In genomic region chr19:653425-653824, GRCh38 we compare ENCODE assay signal across 41 cellular contexts. TPM values are rescaled to one million over a fixed set of nuclear protein-coding genes. Genes with fewer than 3 reads are reported as not detected.
"Had no signal": no experiment of that assay in that cellular context is flagged by ENCODE, and none has a peak within 500 bp of the region (broad histone marks: within the 10 kb centered on the region; RNA-seq: fewer than 3 reads in every experiment).

No MANE protein-coding gene starts in this region.

- H3K27me3 ChIP-seq: adrenal gland, ascending aorta, cardiac muscle cell, dorsolateral prefrontal cortex, right lobe of liver, testis, transverse colon had no signal

- H3K4me1 Mint-ChIP-seq: neural crest cell had no signal

- H3K27ac ChIP-seq: adrenal gland, ascending aorta, cardiac muscle cell, coronary artery, right lobe of liver, testis, transverse colon, WERI-Rb-1 had no signal

- DNase-seq: activated CD4-positive, alpha-beta memory T cell treated with anti-CD3 and anti-CD28 coated beads for 36 hours; activated CD4-positive, alpha-beta T cell treated with anti-CD3 and anti-CD28 coated beads for 48 hours; activated CD8-positive, alpha-beta memory T cell treated with anti-CD3 and anti-CD28 coated beads, Interleukin-2, amount 50 U/mL, for 4 hours; activated effector memory CD4-positive, alpha-beta T cell treated with anti-CD3 and anti-CD28 coated beads, Interleukin-2, amount 50 U/mL, for 16 hours; activated naive CD4-positive, alpha-beta T cell treated with anti-CD3 and anti-CD28 coated beads for 36 hours; activated naive CD8-positive, alpha-beta T cell treated with anti-CD3 and anti-CD28 coated beads for 36 hours; activated T-cell treated with anti-CD3 and anti-CD28 coated beads, Interleukin-2, amount 50 U/mL, for 1 hour; adrenal gland; dorsolateral prefrontal cortex; effector memory CD4-positive, alpha-beta T cell; foreskin melanocyte; left ventricle myocardium superior; mucosa of descending colon; naive B cell; stimulated activated CD4-positive, alpha-beta T cell treated with anti-CD3 and anti-CD28 coated beads, Interleukin-12 subunit alpha, Interleukin-12 subunit beta, amount 100 ng/mL, for 4 hours; stimulated activated CD4-positive, alpha-beta T cell treated with anti-CD3 and anti-CD28 coated beads, Interleukin-4, amount 100 ng/mL, for 1 hour; stimulated activated naive CD8-positive, alpha-beta T cell treated with anti-CD3 and anti-CD28 coated beads, Interleukin-15, Interleukin-2, amounts not matched to agents 100 U/mL and 50 U/mL, for 24 hours; T-helper 17 cell; T1000; testis; transverse colon; WERI-Rb-1 had no signal

- H3K9me3 Mint-ChIP-seq: activated CD4-positive, alpha-beta memory T cell treated with anti-CD3 and anti-CD28 coated beads for 36 hours; activated naive CD4-positive, alpha-beta T cell treated with anti-CD3 and anti-CD28 coated beads for 36 hours; activated naive CD8-positive, alpha-beta T cell treated with anti-CD3 and anti-CD28 coated beads for 36 hours; activated T-helper 1 cell treated with anti-CD3 and anti-CD28 coated beads, Interleukin-12 subunit alpha, Interleukin-12 subunit beta, Interleukin-2, Interleukin-4 antibody, amounts not matched to agents 30 ng/mL and 10 ng/mL and 1 ng/mL, durations not matched to agents 14 hours and 24 hours and 36 hours; brain; naive B cell; neural crest cell had no signal

- H3K27ac Mint-ChIP-seq: activated CD4-positive, alpha-beta memory T cell treated with anti-CD3 and anti-CD28 coated beads for 36 hours; activated naive CD4-positive, alpha-beta T cell treated with anti-CD3 and anti-CD28 coated beads for 36 hours; activated naive CD8-positive, alpha-beta T cell treated with anti-CD3 and anti-CD28 coated beads for 36 hours; activated T-helper 1 cell treated with anti-CD3 and anti-CD28 coated beads, Interleukin-12 subunit alpha, Interleukin-12 subunit beta, Interleukin-2, Interleukin-4 antibody, amounts not matched to agents 30 ng/mL and 10 ng/mL and 1 ng/mL, durations not matched to agents 14 hours and 24 hours and 36 hours; progenitor cell of endocrine pancreas; T-helper 17 cell had no signal

- H3K4me3 ChIP-seq: adrenal gland, ascending aorta, cardiac muscle cell, coronary artery, dorsolateral prefrontal cortex, mucosa of descending colon, right lobe of liver, testis, transverse colon had no signal

- H3K4me3 Mint-ChIP-seq: activated CD4-positive, alpha-beta memory T cell treated with anti-CD3 and anti-CD28 coated beads for 36 hours; activated naive CD4-positive, alpha-beta T cell treated with anti-CD3 and anti-CD28 coated beads for 36 hours; activated naive CD8-positive, alpha-beta T cell treated with anti-CD3 and anti-CD28 coated beads for 36 hours; activated T-helper 1 cell treated with anti-CD3 and anti-CD28 coated beads, Interleukin-12 subunit alpha, Interleukin-12 subunit beta, Interleukin-2, Interleukin-4 antibody, amounts not matched to agents 30 ng/mL and 10 ng/mL and 1 ng/mL, durations not matched to agents 14 hours and 24 hours and 36 hours; brain; naive B cell; neural crest cell; T-helper 17 cell had no signal

- H3K27me3 Mint-ChIP-seq: activated CD4-positive, alpha-beta memory T cell treated with anti-CD3 and anti-CD28 coated beads for 36 hours; activated naive CD8-positive, alpha-beta T cell treated with anti-CD3 and anti-CD28 coated beads for 36 hours; brain; naive B cell; progenitor cell of endocrine pancreas; T-helper 17 cell had no signal

- H3K9me3 ChIP-seq: adrenal gland, ascending aorta, mucosa of descending colon, right lobe of liver, testis, transverse colon had no signal

- FAIRE-seq: islet of Langerhans, urothelium cell line had no signal

- ATAC-seq: activated CD4-positive, CD25-positive, alpha-beta regulatory T cell treated with anti-CD3 and anti-CD28 coated beads, Interleukin-2, amount 50 U/mL, for 24 hours; esophagus mucosa; left ventricle myocardium superior; mucosa of descending colon; right lobe of liver; stimulated activated naive CD8-positive, alpha-beta T cell treated with anti-CD3 and anti-CD28 coated beads, Interleukin-15, Interleukin-2, amounts not matched to agents 100 U/mL and 50 U/mL, for 24 hours; T-helper 17 cell had no signal

- H3K36me3 Mint-ChIP-seq: naive B cell had no signal

- H3K4me1 ChIP-seq: ascending aorta had no signal

RNA-seq across cellular contexts. Expression of gene FGF22, which starts 13.7 kb away (rescaled TPM):
- total RNA-seq: activated CD8-positive, alpha-beta memory T cell treated with anti-CD3 and anti-CD28 coated beads for 36 hours; activated naive CD4-positive, alpha-beta T cell treated with anti-CD3 and anti-CD28 coated beads for 36 hours; activated naive CD8-positive, alpha-beta T cell treated with anti-CD3 and anti-CD28 coated beads for 36 hours; activated T-helper 1 cell treated with anti-CD3 and anti-CD28 coated beads, Interleukin-12 subunit alpha, Interleukin-12 subunit beta, Interleukin-2, Interleukin-4 antibody, amounts not matched to agents 30 ng/mL and 10 ng/mL and 1 ng/mL, durations not matched to agents 14 hours and 24 hours and 36 hours; ascending aorta; cardiac muscle cell; cerebellum; left ventricle myocardium superior; lung microvascular endothelial cell; skeletal muscle tissue; transverse colon had no signal

RNA-seq across cellular contexts. Expression of gene PRSS57, which starts 41.8 kb away (rescaled TPM):
- total RNA-seq: activated CD4-positive, alpha-beta memory T cell treated with anti-CD3 and anti-CD28 coated beads for 36 hours; activated CD8-positive, alpha-beta memory T cell treated with anti-CD3 and anti-CD28 coated beads for 36 hours; activated naive CD4-positive, alpha-beta T cell treated with anti-CD3 and anti-CD28 coated beads for 36 hours; activated naive CD8-positive, alpha-beta T cell treated with anti-CD3 and anti-CD28 coated beads for 36 hours; activated T-helper 1 cell treated with anti-CD3 and anti-CD28 coated beads, Interleukin-12 subunit alpha, Interleukin-12 subunit beta, Interleukin-2, Interleukin-4 antibody, amounts not matched to agents 30 ng/mL and 10 ng/mL and 1 ng/mL, durations not matched to agents 14 hours and 24 hours and 36 hours; ascending aorta; cardiac muscle cell; cerebellum; esophagus mucosa; glomerular endothelial cell; left ventricle myocardium superior; lung microvascular endothelial cell; mesenteric fat pad; mucosa of descending colon; neural crest cell; progenitor cell of endocrine pancreas; renal cortical epithelial cell; skeletal muscle tissue; T-helper 17 cell; testis; transverse colon had no signal
- polyA plus RNA-seq: cardiac muscle cell had no signal
